Comparison of ENCODE assay signal across 1 cellular context in genomic region chr16:29815032-29815721, GRCh38.
TF ChIP-seq lines count a peak whose summit lies in the region.

No MANE protein-coding gene starts in this region.

TF ChIP-seq in H1, 55 proteins besides CTCF, POLR2A, EP300 and RAD21:
- TF ChIP-seq HDAC2 (IDR thresholded peaks at IDR 0.05; ENCODE audit: borderline replicate concordance in 1 of 2, low read depth in 2 of 2, low read length in 2 of 2): 0 out of 4 replicates have a peak, but pooled peaks of 1 of the 2 experiments have one; percentile 41
- peak; percentile 79 for TF ChIP-seq CTBP2 (IDR thresholded peaks at IDR 0.05; ENCODE audit: borderline replicate concordance, insufficient read depth, insufficient read length, low read length)
- peak; percentile 95 for TF ChIP-seq SAP30 (IDR thresholded peaks at IDR 0.05; ENCODE audit: insufficient read depth, insufficient replicate concordance, low read length)
- no peak for TF ChIP-seq POU5F1 (IDR thresholded peaks at IDR 0.05; ENCODE audit: low read depth, low read length)
- no peak for TF ChIP-seq NRF1 (IDR thresholded peaks at IDR 0.05; ENCODE audit: low read depth, low read length)
- TF ChIP-seq BCL11A (IDR thresholded peaks at IDR 0.05; ENCODE audit: low read depth in 2 of 2, low read length in 2 of 2): no peak
- TF ChIP-seq KDM4A (IDR thresholded peaks at IDR 0.05; ENCODE audit: low read depth, low read length, severe bottlenecking): peak; percentile 6
- TF ChIP-seq SIN3A (conservative IDR thresholded peaks at IDR 0.05 in 1 of 2, IDR thresholded peaks at IDR 0.05 in 1 of 2; ENCODE audit: low read depth in 1 of 2, low read length in 2 of 2): peak in 1 of 2 experiments; percentile 83; a peak in 1 of 4 replicates
